Comparison of ENCODE assay signal across 17 cellular contexts in genomic region chr18:5538541-5538940, GRCh38. TPM values are rescaled to one million over a fixed set of nuclear protein-coding genes. Genes with fewer than 3 reads are reported as not detected.
DNase-seq lines count a peak whose midpoint lies in the region; ATAC-seq and TF ChIP-seq lines count a peak whose summit lies in the region.
"Had no signal": no experiment of that assay in that cellular context is flagged by ENCODE, and none has a peak within 500 bp of the region (broad histone marks: within the 10 kb centered on the region; RNA-seq: fewer than 3 reads in every experiment).

No MANE protein-coding gene starts in this region.

- TF ChIP-seq CTCF in GM23338 (conservative IDR thresholded peaks at IDR 0.05; ENCODE audit: low read depth in 2 of 2) = no peak

- intact Hi-C loops in left ventricle myocardium superior (cut with micrococcal nuclease) = no loop called here

- H3K27me3 ChIP-seq in GM23338 (ENCODE audit: insufficient read depth) (0 out of 2 replicates have a peak, but pooled peaks cover 7% of the 10 kb centered on the region), adipocyte (replicated peaks; ENCODE audit: control insufficient read depth, insufficient read depth, low read length) (no peaks in the 10 kb centered on the region)

- H3K36me3 Mint-ChIP-seq in GM23338 (ENCODE audit: low read depth) = peaks cover 2% of the 10 kb centered on the region; the same call in 1 of the 3 replicates
- H3K36me3 Mint-ChIP-seq: CD4-positive, alpha-beta memory T cell; IgD-negative memory B cell had no signal

- no peak overlapping the region for H3K27ac Mint-ChIP-seq in GM23338
- H3K27ac Mint-ChIP-seq: B cell; CD4-positive, alpha-beta memory T cell; H9; IgD-negative memory B cell had no signal

- H3F3A ChIP-seq in GM23338 (replicated peaks; ENCODE audit: low read depth) = no peaks in the 10 kb centered on the region

- peaks cover 6% of the 10 kb centered on the region for H3K27me3 Mint-ChIP-seq in GM23338 (ENCODE audit: insufficient read depth, low read depth, poor library complexity)

- no peak overlapping the region for H3K4me3 Mint-ChIP-seq in GM23338
- H3K4me3 Mint-ChIP-seq: B cell; CD4-positive, alpha-beta memory T cell; H9; IgD-negative memory B cell had no signal

- ATAC-seq in GM23338 (peak; percentile 14; the same call in 2 of the 3 replicates), left ventricle myocardium superior (no peak)

- no peaks in the 10 kb centered on the region for H3K79me2 ChIP-seq in GM23338 (replicated peaks; ENCODE audit: insufficient read depth)

- no peaks in the 10 kb centered on the region for H4K20me1 ChIP-seq in GM23338 (replicated peaks; ENCODE audit: insufficient read depth)

- no peak overlapping the region for H3K4me3 ChIP-seq in GM23338
- no peak overlapping the region for H3K4me3 ChIP-seq in adipocyte (ENCODE audit: low read length)
- H3K4me3 ChIP-seq: GM23248 had no signal

- H3K36me3 ChIP-seq in GM23338 (ENCODE audit: insufficient read depth) = no peaks in the 10 kb centered on the region
- no peaks in the 10 kb centered on the region for H3K36me3 ChIP-seq in adipocyte (ENCODE audit: control insufficient read depth, insufficient read depth, low read length, severe bottlenecking)

- H3K4me1 ChIP-seq in GM23338 (ENCODE audit: insufficient read depth) (peaks cover 21% of the 10 kb centered on the region), adipocyte (ENCODE audit: control insufficient read depth, insufficient read depth, low read length) (peaks cover 50% of the 10 kb centered on the region)
- H3K4me1 ChIP-seq: Caco-2 had no signal

- no peak overlapping the region for H2AFZ ChIP-seq in GM23338
- H2AFZ ChIP-seq: GM23248 had no signal

- H3K9me3 Mint-ChIP-seq in GM23338 = no peaks in the 10 kb centered on the region

- no peak overlapping the region for H3K27ac ChIP-seq in GM23338 (ENCODE audit: low read depth)
- H3K27ac ChIP-seq: C4-2B, GM23248 had no signal

- DNase-seq in GM23338 (ENCODE audit: low spot score) = peak; percentile 13
- no peak for DNase-seq in adipocyte (ENCODE audit: low read depth)
- peak; percentile 24 for DNase-seq in iPS-NIHi7 (ENCODE audit: extremely low spot score)
- DNase-seq in superior temporal gyrus (ENCODE audit: extremely low spot score) = peak; percentile 17
- DNase-seq in T-helper 1 cell = no peak
- no peak for DNase-seq in NCI-H2107 treated with DMSO at 0.1 percent for 48 hours (lab: John Stamatoyannopoulos, UW; ENCODE audit: unreplicated experiment)
- DNase-seq in left ventricle myocardium superior = no peak
- DNase-seq: Caco-2; CD4-positive, alpha-beta memory T cell; DMS53; GF-D8; GM23248; H9 had no signal

- 0 out of 2 replicates have a peak overlapping the region, but pooled peaks have one; percentile 11 for H3K4me2 ChIP-seq in GM23338

- no peaks in the 10 kb centered on the region for H3K9me2 ChIP-seq in GM23338 (ENCODE audit: insufficient read depth)

- peak overlapping the region; percentile 5 for H3K9ac ChIP-seq in adipocyte (ENCODE audit: low read length)
- H3K9ac ChIP-seq: GM23248 had no signal

- H3K4me1 Mint-ChIP-seq in GM23338 = peaks cover 30% of the 10 kb centered on the region

- no peaks in the 10 kb centered on the region for H3K9me3 ChIP-seq in adipocyte (ENCODE audit: control insufficient read depth, low read length)
- H3K9me3 ChIP-seq: Caco-2 had no signal

TF ChIP-seq in GM23338, 12 proteins besides CTCF, POLR2A, EP300 and RAD21 (continues in another document):
- TF ChIP-seq REST (IDR thresholded peaks at IDR 0.05; ENCODE audit: unreplicated experiment) (no peak), CREB1 (CRISPR knock-in tag; IDR thresholded peaks at IDR 0.05; ENCODE audit: low read depth) (no peak), JUNB (IDR thresholded peaks at IDR 0.05; ENCODE audit: unreplicated experiment) (no peak), NANOG (IDR thresholded peaks at IDR 0.05; ENCODE audit: borderline replicate concordance) (no peak), STAT1 (IDR thresholded peaks at IDR 0.05; ENCODE audit: unreplicated experiment) (no peak), EZH2 (IDR thresholded peaks at IDR 0.05; ENCODE audit: low read depth, unreplicated experiment) (no peak), POLR2AphosphoS5 (IDR thresholded peaks at IDR 0.05; ENCODE audit: low read depth) (no peak), ETS1 (IDR thresholded peaks at IDR 0.05) (no peak), ZNF114 (CRISPR knock-in tag; IDR thresholded peaks at IDR 0.05) (no peak), EZH2phosphoT487 (IDR thresholded peaks at IDR 0.05; ENCODE audit: unreplicated experiment) (no peak)

RNA-seq across cellular contexts. Expression of gene EPB41L3, which starts 5.3 kb away (rescaled TPM):
- total RNA-seq in GM23338 (2014; rRNA removed; shearing (Covaris generic)) = 11.7 and 17.0 TPM in 2 replicates
- polyA plus RNA-seq in GM23338 (2016; fragmentation: Nextera tagmentation; extraction: Ambion mirVana) = 5.0 and 8.0 TPM in 2 replicates
- total RNA-seq in left ventricle myocardium superior = 6.8 TPM
- total RNA-seq: HT-29 had no signal

Comparison
In these comparisons a context has a peak if more than half of its experiments do, and no peak if none do; other contexts are left out.
1. DNase-seq: peak in GM23338 (single experiment), iPS-NIHi7 (single experiment) and superior temporal gyrus (single experiment); none in adipocyte (single experiment), T-helper 1 cell (0 of 5), NCI-H2107 treated with DMSO at 0.1 percent for 48 hours (single experiment) and left ventricle myocardium superior (single experiment).